14 cellular contexts compared by ENCODE assay signal in the genomic region with DNA sequence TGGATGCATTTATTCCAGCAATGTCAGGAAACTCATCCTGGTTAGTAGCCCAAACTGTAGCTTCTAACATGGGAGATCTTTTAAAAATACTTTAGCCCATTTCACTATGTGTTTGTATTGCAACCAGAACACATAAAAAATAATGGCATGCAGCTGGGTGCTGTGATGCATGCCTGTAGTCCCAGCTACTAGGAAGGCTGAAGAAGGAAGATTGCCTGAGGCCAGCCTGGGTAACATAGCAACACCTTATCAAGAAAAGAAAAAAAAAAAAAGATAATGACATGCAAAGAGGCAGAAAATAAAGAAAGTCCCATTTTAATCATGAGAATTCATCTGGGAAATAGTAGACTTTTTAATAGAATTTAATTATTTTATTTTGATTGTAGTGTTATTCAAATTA.
DNase-seq lines count a peak whose midpoint lies in the region; ATAC-seq and TF ChIP-seq lines count a peak whose summit lies in the region.
"Had no signal": no experiment of that assay in that cellular context is flagged by ENCODE, and none has a peak within 500 bp of the region (broad histone marks: within the 10 kb centered on the region; RNA-seq: fewer than 3 reads in every experiment).

No MANE protein-coding gene starts in this region.

- POLR2A ChIA-PET in RWPE1 (lab: Yijun Ruan, JAX; ENCODE audit: low non-redundant PET), result no interaction called here

- TF ChIP-seq CTCF in RWPE1 (conservative IDR thresholded peaks at IDR 0.05; ENCODE audit: low read depth), result no peak

- no peak overlapping the region for H3K27ac ChIP-seq in RWPE1

- CTCF ChIA-PET in RWPE1 (lab: Yijun Ruan, JAX), result no interaction called here

- no peak for ATAC-seq in GM21737 (IDR thresholded peaks at IDR 0.05; ENCODE audit: unreplicated experiment)

- DNase-seq in NAMALWA (ENCODE audit: low spot score) (peak; percentile 88), NCI-H526 (lab: John Stamatoyannopoulos, UW) (peak; percentile 70 to 80), islet precursor cell (peak; percentile 59), renal cortical epithelial cell (ENCODE audit: low read depth) (peak; percentile 60), RWPE1 (ENCODE audit: low spot score) (no peak)
- no peak for DNase-seq in activated T-cell treated with anti-CD3 and anti-CD28 coated beads, Interleukin-2, amount 50 U/mL, for 48 hours
- DNase-seq: C1 segment of cervical spinal cord; Calu3; CD4-positive, alpha-beta T cell; DND-41; GDM1; GOT3; H9 had no signal

Comparison
In these comparisons a context has a peak if more than half of its experiments do, and no peak if none do; other contexts are left out.
1. DNase-seq: peak in NAMALWA (single experiment), NCI-H526 (2 of 2), islet precursor cell (single experiment) and renal cortical epithelial cell (single experiment); none in activated T-cell treated with anti-CD3 and anti-CD28 coated beads, Interleukin-2, amount 50 U/mL, for 48 hours (0 of 2) and RWPE1 (single experiment).